ENCODE assay signal across 28 cellular contexts in the genomic region with DNA sequence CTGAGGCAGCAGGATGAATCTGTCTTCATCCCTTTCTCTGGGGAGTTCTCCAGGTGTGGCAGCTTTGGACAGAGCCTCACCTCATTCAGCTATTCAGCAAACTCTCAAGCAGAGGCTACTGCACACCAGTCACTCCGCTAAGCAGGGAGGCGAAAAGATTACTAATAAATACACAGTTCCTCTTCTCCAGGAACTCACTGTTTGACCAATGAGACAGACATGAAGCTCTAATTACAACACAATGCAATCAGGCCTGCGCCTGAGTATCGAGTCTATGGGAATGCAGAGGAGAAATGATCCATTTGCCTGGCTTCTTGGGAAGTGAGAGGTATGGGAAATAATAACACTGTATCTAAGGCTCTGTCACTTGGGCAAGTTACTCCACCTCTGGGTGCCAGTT.
DNase-seq lines count a peak whose midpoint lies in the region; ATAC-seq, FAIRE-seq and TF ChIP-seq lines count a peak whose summit lies in the region.
"Had no signal": no experiment of that assay in that cellular context is flagged by ENCODE, and none has a peak within 500 bp of the region (broad histone marks: within the 10 kb centered on the region; RNA-seq: fewer than 3 reads in every experiment).

No MANE protein-coding gene starts in this region.

- H3K27me3 ChIP-seq in uterus, result no peaks in the 10 kb centered on the region
- H3K27me3 ChIP-seq: BE2C, MG63 had no signal

- peaks cover 1% of the 10 kb centered on the region for H3K36me3 Mint-ChIP-seq in activated CD4-positive, alpha-beta T cell treated with anti-CD3 and anti-CD28 coated beads, Interleukin-2, amount 10 ng/mL, durations not matched to agents 24 days and 14 days (ENCODE audit: low read depth)
- H3K36me3 Mint-ChIP-seq in activated T-helper 17 cell treated with anti-CD3 and anti-CD28 coated beads, Interleukin-2, amount 50 U/mL, for 72 hours (ENCODE audit: low read depth), result peaks cover 11% of the 10 kb centered on the region

- H3K27ac ChIP-seq in uterus, result no peak overlapping the region
- H3K27ac ChIP-seq: GM23248 had no signal

- TF ChIP-seq CTCF in mucosa of descending colon (IDR thresholded peaks at IDR 0.05) (no peak), uterus (IDR thresholded peaks at IDR 0.05) (no peak)

- H3K4me1 ChIP-seq in mucosa of descending colon (ENCODE audit: low read depth), result peaks cover 7% of the 10 kb centered on the region
- H3K4me1 ChIP-seq in uterus, result no peaks in the 10 kb centered on the region

- H3K4me3 ChIP-seq in mucosa of descending colon (no peak overlapping the region), uterus (no peak overlapping the region)
- H3K4me3 ChIP-seq: GM23248, MG63 had no signal

- peaks cover 37% of the 10 kb centered on the region for H3K4me1 Mint-ChIP-seq in activated CD4-positive, alpha-beta T cell treated with anti-CD3 and anti-CD28 coated beads, Interleukin-2, amount 10 ng/mL, durations not matched to agents 24 days and 14 days
- H3K4me1 Mint-ChIP-seq in activated T-helper 17 cell treated with anti-CD3 and anti-CD28 coated beads, Interleukin-2, amount 50 U/mL, for 72 hours, result peaks cover 25% of the 10 kb centered on the region

- H3K27me3 Mint-ChIP-seq in activated CD4-positive, alpha-beta T cell treated with anti-CD3 and anti-CD28 coated beads, Interleukin-2, amount 10 ng/mL, durations not matched to agents 24 days and 14 days, result no peaks in the 10 kb centered on the region
- H3K27me3 Mint-ChIP-seq in activated T-helper 17 cell treated with anti-CD3 and anti-CD28 coated beads, Interleukin-2, amount 50 U/mL, for 72 hours, result no peaks in the 10 kb centered on the region
- H3K27me3 Mint-ChIP-seq: CD4-positive, CD25-positive, alpha-beta regulatory T cell had no signal

- no peak for ATAC-seq in activated T-helper 17 cell treated with anti-CD3 and anti-CD28 coated beads, Interleukin-2, amount 50 U/mL, for 72 hours (replicated peaks)
- ATAC-seq in mucosa of descending colon, result no peak

- H3K27ac Mint-ChIP-seq in activated CD4-positive, alpha-beta T cell treated with anti-CD3 and anti-CD28 coated beads, Interleukin-2, amount 10 ng/mL, durations not matched to agents 24 days and 14 days, result no peak overlapping the region
- peak overlapping the region; percentile 54 for H3K27ac Mint-ChIP-seq in activated T-helper 17 cell treated with anti-CD3 and anti-CD28 coated beads, Interleukin-2, amount 50 U/mL, for 72 hours

- intact Hi-C loops in activated CD4-positive, alpha-beta T cell treated with anti-CD3 and anti-CD28 coated beads, Interleukin-2, amount 10 ng/mL, durations not matched to agents 24 days and 14 days (cut with micrococcal nuclease), result loop anchor here (5.0 kb wide), 1 partner anchor 42 kb away; no protein-coding TSS in a partner anchor
- intact Hi-C loops in mucosa of descending colon (cut with DNase I, micrococcal nuclease), result no loop called here
- intact Hi-C loops in uterus (cut with DNase I; ENCODE audit: low total_unique reads), result no loop called here

- peak; percentile 41 for DNase-seq in activated CD4-positive, alpha-beta T cell treated with anti-CD3 and anti-CD28 coated beads, Interleukin-2, amount 10 ng/mL, durations not matched to agents 24 days and 14 days
- no peak for DNase-seq in activated CD4-positive, alpha-beta T cell treated with anti-CD3 and anti-CD28 coated beads for 4 hours
- DNase-seq in NOMO-1 treated with DMSO at 0.1 percent for 48 hours (lab: John Stamatoyannopoulos, UW; ENCODE audit: unreplicated experiment), result peak; percentile 81
- DNase-seq in mucosa of descending colon, result no peak
- no peak for DNase-seq in DMS53 treated with DMSO at 0.1 percent for 48 hours (lab: John Stamatoyannopoulos, UW; ENCODE audit: unreplicated experiment)
- no peak for DNase-seq in GM19239 (ENCODE audit: insufficient read length, low spot score)
- DNase-seq in uterus, result no peak
- DNase-seq: 8988T; ACHN; BE2C; CD4-positive, CD25-positive, alpha-beta regulatory T cell; DMS153; GM23248; H7; KBM-7; MG63; NCI-H1092 treated with DMSO at 0.1 percent for 48 hours; NCI-H1436 treated with DMSO at 0.1 percent for 48 hours; NCI-H1930; NCI-H2107; NCI-H446; NCI-H524 treated with DMSO at 0.1 percent for 48 hours; NCI-H774; SK-N-SH; SW 1271 had no signal

- TF ChIP-seq POLR2A in uterus (IDR thresholded peaks at IDR 0.05), result no peak

- no peak for FAIRE-seq in GM19239 (lab: Jason Lieb, UNC)
- FAIRE-seq: GM18507, HTR-8/SVneo had no signal

- H3K9me3 ChIP-seq in mucosa of descending colon (no peaks in the 10 kb centered on the region), uterus (no peaks in the 10 kb centered on the region)
- H3K9me3 ChIP-seq: BE2C, MG63, SK-N-SH had no signal

- H3K4me3 Mint-ChIP-seq in activated CD4-positive, alpha-beta T cell treated with anti-CD3 and anti-CD28 coated beads, Interleukin-2, amount 10 ng/mL, durations not matched to agents 24 days and 14 days, result no peak overlapping the region
- no peak overlapping the region for H3K4me3 Mint-ChIP-seq in activated T-helper 17 cell treated with anti-CD3 and anti-CD28 coated beads, Interleukin-2, amount 50 U/mL, for 72 hours
- H3K4me3 Mint-ChIP-seq: CD4-positive, CD25-positive, alpha-beta regulatory T cell had no signal

- H3K36me3 ChIP-seq in mucosa of descending colon (ENCODE audit: low read depth) (no peaks in the 10 kb centered on the region), uterus (no peaks in the 10 kb centered on the region)
- H3K36me3 ChIP-seq: BE2C, MG63 had no signal

- peaks cover 4% of the 10 kb centered on the region for H3K9me3 Mint-ChIP-seq in activated CD4-positive, alpha-beta T cell treated with anti-CD3 and anti-CD28 coated beads, Interleukin-2, amount 10 ng/mL, durations not matched to agents 24 days and 14 days
- no peaks in the 10 kb centered on the region for H3K9me3 Mint-ChIP-seq in activated T-helper 17 cell treated with anti-CD3 and anti-CD28 coated beads, Interleukin-2, amount 50 U/mL, for 72 hours
- H3K9me3 Mint-ChIP-seq: CD4-positive, CD25-positive, alpha-beta regulatory T cell had no signal

Comparison
In these comparisons a context has a peak if more than half of its experiments do, and no peak if none do; other contexts are left out.
1. DNase-seq: peak in activated CD4-positive, alpha-beta T cell treated with anti-CD3 and anti-CD28 coated beads, Interleukin-2, amount 10 ng/mL, durations not matched to agents 24 days and 14 days (single experiment) and NOMO-1 treated with DMSO at 0.1 percent for 48 hours (single experiment); none in activated CD4-positive, alpha-beta T cell treated with anti-CD3 and anti-CD28 coated beads for 4 hours (0 of 2), mucosa of descending colon (0 of 3), DMS53 treated with DMSO at 0.1 percent for 48 hours (single experiment), GM19239 (single experiment) and uterus (0 of 2).